In genomic region chr11:131750152-131750551, GRCh38 we compare ENCODE assay signal across 29 cellular contexts.
"Had no signal": no experiment of that assay in that cellular context is flagged by ENCODE, and none has a peak within 500 bp of the region (broad histone marks: within the 10 kb centered on the region; RNA-seq: fewer than 3 reads in every experiment).

No MANE protein-coding gene starts in this region.

- H3K4me3 Mint-ChIP-seq: activated CD8-positive, alpha-beta T cell treated with anti-CD3 and anti-CD28 coated beads, Interleukin-2, amount 10 ng/mL, durations not matched to agents 7 days and 5 days; activated naive CD8-positive, alpha-beta T cell treated with anti-CD3 and anti-CD28 coated beads, Interleukin-2, amount 10 ng/mL, durations not matched to agents 7 days and 5 days; central memory CD8-positive, alpha-beta T cell; T-helper 1 cell treated with Interleukin-12 subunit alpha and Interleukin-12 subunit beta and Interleukin-4 antibody, amounts not matched to agents 30 μg/mL and 1 μg/mL, for 36 hours; WTC11 had no signal

- H3K27me3 Mint-ChIP-seq: activated naive CD8-positive, alpha-beta T cell treated with anti-CD3 and anti-CD28 coated beads, Interleukin-2, amount 10 ng/mL, durations not matched to agents 7 days and 5 days; central memory CD8-positive, alpha-beta T cell had no signal

- H3K36me3 ChIP-seq: adrenal gland, Peyer's patch, SJCRH30 had no signal

- FAIRE-seq: bronchial epithelial cell had no signal

- H3K4me3 ChIP-seq: adrenal gland, Peyer's patch, SJCRH30 had no signal

- H3K4me1 Mint-ChIP-seq: activated naive CD8-positive, alpha-beta T cell treated with anti-CD3 and anti-CD28 coated beads, Interleukin-2, amount 10 ng/mL, durations not matched to agents 7 days and 5 days; central memory CD8-positive, alpha-beta T cell had no signal

- H3K36me3 Mint-ChIP-seq: activated naive CD8-positive, alpha-beta T cell treated with anti-CD3 and anti-CD28 coated beads, Interleukin-2, amount 10 ng/mL, durations not matched to agents 7 days and 5 days had no signal

- H3K27ac ChIP-seq: adrenal gland, Peyer's patch, RWPE1, SJCRH30 had no signal

- H3K9me3 ChIP-seq: adrenal gland, Peyer's patch, SJCRH30 had no signal

- DNase-seq: activated CD4-positive, alpha-beta T cell treated with anti-CD3 and anti-CD28 coated beads for 48 hours; activated CD4-positive, alpha-beta T cell treated with anti-CD3 and anti-CD28 coated beads, Interleukin-2, amount 50 U/mL, for 4 hours; activated CD4-positive, CD25-positive, alpha-beta regulatory T cell treated with anti-CD3 and anti-CD28 coated beads, Interleukin-2, amount 50 U/mL, for 72 hours; activated CD8-positive, alpha-beta memory T cell treated with anti-CD3 and anti-CD28 coated beads, Interleukin-2, amount 50 U/mL, for 48 hours; activated CD8-positive, alpha-beta T cell treated with anti-CD3 and anti-CD28 coated beads, Interleukin-2, amount 10 ng/mL, durations not matched to agents 7 days and 5 days; activated naive CD4-positive, alpha-beta T cell treated with anti-CD3 and anti-CD28 coated beads, Interleukin-2, amount 50 U/mL, for 16 hours; activated naive CD8-positive, alpha-beta T cell treated with anti-CD3 and anti-CD28 coated beads, Interleukin-2, amount 10 ng/mL, durations not matched to agents 7 days and 5 days; activated T-cell treated with anti-CD3 and anti-CD28 coated beads, Interleukin-2, amount 50 U/mL, for 1 hour; adrenal gland; anterior cingulate cortex; KG1; MV-4-11; NCI-H1092 treated with DMSO at 0.1 percent for 48 hours; NCI-H1417 treated with DMSO at 0.1 percent for 48 hours; NCI-H1694; NCI-H2029 treated with DMSO at 0.1 percent for 48 hours; NCI-H345; NCI-H510A; NCI-H526 treated with DMSO at 0.1 percent for 48 hours; NCI-H82; NK-92 treated with Interleukin-12 subunit alpha and Interleukin-12 subunit beta, amount 100 ng/mL, for 24 hours; Peyer's patch; Right ventricle myocardium superior; SJCRH30 had no signal

- H3K4me1 ChIP-seq: adrenal gland, Peyer's patch, SJCRH30 had no signal

- H3K27me3 ChIP-seq: adrenal gland, Peyer's patch, SJCRH30 had no signal

- ATAC-seq: activated CD8-positive, alpha-beta T cell treated with anti-CD3 and anti-CD28 coated beads, Interleukin-2, amount 10 ng/mL, durations not matched to agents 7 days and 5 days; WTC11 had no signal

- H3K27ac Mint-ChIP-seq: activated CD8-positive, alpha-beta T cell treated with anti-CD3 and anti-CD28 coated beads, Interleukin-2, amount 10 ng/mL, durations not matched to agents 7 days and 5 days; activated naive CD8-positive, alpha-beta T cell treated with anti-CD3 and anti-CD28 coated beads, Interleukin-2, amount 10 ng/mL, durations not matched to agents 7 days and 5 days; T-helper 1 cell treated with Interleukin-12 subunit alpha and Interleukin-12 subunit beta and Interleukin-4 antibody, amounts not matched to agents 30 μg/mL and 1 μg/mL, for 36 hours; WTC11 had no signal
